In genomic region chr20:50613438-50614169, GRCh38 we compare ENCODE assay signal across 20 cellular contexts.
A peak's percentile ranks its signal among the peaks of the same experiment; 100 is the strongest.
DNase-seq lines count a peak whose midpoint lies in the region; ATAC-seq, FAIRE-seq and TF ChIP-seq lines count a peak whose summit lies in the region.
"Had no signal": no experiment of that assay in that cellular context is flagged by ENCODE, and none has a peak within 500 bp of the region (broad histone marks: within the 10 kb centered on the region; RNA-seq: fewer than 3 reads in every experiment).

No MANE protein-coding gene starts in this region.

- H4K20me1 ChIP-seq in osteoblast (ENCODE audit: insufficient read depth, low read length) (no peaks in the 10 kb centered on the region), MM.1S (ENCODE audit: insufficient read depth, low read length) (no peaks in the 10 kb centered on the region)

- H2AFZ ChIP-seq in osteoblast (ENCODE audit: low read length) (no peak overlapping the region), MM.1S (ENCODE audit: low read length) (no peak overlapping the region)
- H2AFZ ChIP-seq: GM23338 had no signal

- no peak overlapping the region for H3K4me3 ChIP-seq in RWPE2 (ENCODE audit: severe bottlenecking)
- no peak overlapping the region for H3K4me3 ChIP-seq in osteoblast (ENCODE audit: insufficient read depth, low read length)
- no peak overlapping the region for H3K4me3 ChIP-seq in MM.1S (ENCODE audit: low read length)
- no peak overlapping the region for H3K4me3 ChIP-seq in ovary
- H3K4me3 ChIP-seq: A549, GM23338 had no signal

- H3K4me2 ChIP-seq in osteoblast (ENCODE audit: insufficient read depth, low read length): no peak overlapping the region
- no peak overlapping the region for H3K4me2 ChIP-seq in MM.1S (ENCODE audit: low read depth, low read length)
- H3K4me2 ChIP-seq: A549, GM23338 had no signal

- intact Hi-C loops in ovary (cut with DNase I): no loop called here

- H3K9me3 ChIP-seq in RWPE2 (ENCODE audit: severe bottlenecking): no peaks in the 10 kb centered on the region
- H3K9me3 ChIP-seq in osteoblast (ENCODE audit: low read depth, low read length): no peaks in the 10 kb centered on the region
- no peaks in the 10 kb centered on the region for H3K9me3 ChIP-seq in MM.1S (replicated peaks; ENCODE audit: insufficient read depth, low read length)
- no peaks in the 10 kb centered on the region for H3K9me3 ChIP-seq in ovary
- H3K9me3 ChIP-seq: A549, BE2C had no signal

- H3K36me3 ChIP-seq in RWPE2 (ENCODE audit: low read depth): no peaks in the 10 kb centered on the region
- H3K36me3 ChIP-seq in osteoblast (ENCODE audit: insufficient read depth, low read length): no peaks in the 10 kb centered on the region
- H3K36me3 ChIP-seq in MM.1S (replicated peaks; ENCODE audit: insufficient read depth, low read length): no peaks in the 10 kb centered on the region
- H3K36me3 ChIP-seq in ovary: no peaks in the 10 kb centered on the region
- H3K36me3 ChIP-seq: BE2C had no signal

- peak; percentile 28 for FAIRE-seq in HTR-8/SVneo (lab: Jason Lieb, UNC)
- FAIRE-seq: A549, D721Med, GM12892 had no signal

- no peak overlapping the region for H3K9ac ChIP-seq in MM.1S (ENCODE audit: low read length)

- WGBS in ovary, 3 donors: 91 to 94% (median 93%) methylated on average over 15 of the region's 15 CpGs

- H3K27ac ChIP-seq in RWPE2 (ENCODE audit: poor library complexity, severe bottlenecking) (no peak overlapping the region), osteoblast (ENCODE audit: low read depth, low read length) (no peak overlapping the region), MM.1S (ENCODE audit: low read length) (no peak overlapping the region), ovary (no peak overlapping the region)
- H3K27ac ChIP-seq: A549, C4-2B had no signal

- H3K27me3 ChIP-seq in RWPE2 (ENCODE audit: insufficient read depth, poor library complexity, severe bottlenecking) (no peaks in the 10 kb centered on the region), osteoblast (ENCODE audit: insufficient read depth, low read length) (no peaks in the 10 kb centered on the region), MM.1S (replicated peaks; ENCODE audit: insufficient read depth, low read length) (no peaks in the 10 kb centered on the region), ovary (no peaks in the 10 kb centered on the region)
- H3K27me3 ChIP-seq: BE2C had no signal

- TF ChIP-seq POLR2A in ovary (IDR thresholded peaks at IDR 0.05): no peak

- no peaks in the 10 kb centered on the region for H3K4me1 ChIP-seq in RWPE2 (ENCODE audit: insufficient read depth, poor library complexity, severe bottlenecking)
- H3K4me1 ChIP-seq in osteoblast (ENCODE audit: insufficient read depth, low read length): peaks cover 3% of the 10 kb centered on the region
- H3K4me1 ChIP-seq in MM.1S (ENCODE audit: low read length): no peaks in the 10 kb centered on the region
- H3K4me1 ChIP-seq in ovary (ENCODE audit: insufficient read depth): peaks cover 2% of the 10 kb centered on the region
- H3K4me1 ChIP-seq: BE2C had no signal

- H3K79me2 ChIP-seq in osteoblast (ENCODE audit: insufficient read depth, low read length): no peaks in the 10 kb centered on the region
- H3K79me2 ChIP-seq in MM.1S (ENCODE audit: low read length): no peaks in the 10 kb centered on the region

- H3F3A ChIP-seq in MM.1S (ENCODE audit: insufficient read depth, low read length): no peaks in the 10 kb centered on the region

- no peaks in the 10 kb centered on the region for H3K9me2 ChIP-seq in MM.1S (replicated peaks; ENCODE audit: insufficient read depth, low read length)

- no peak for DNase-seq in HTR-8/SVneo (ENCODE audit: insufficient read length, low spot score)
- peak; percentile 74 for DNase-seq in RWPE2 (ENCODE audit: low spot score)
- DNase-seq in cerebellum (ENCODE audit: low spot score): peak; percentile 58
- peak; percentile 44 for DNase-seq in osteoblast (ENCODE audit: insufficient read length, low spot score, missing footprints)
- DNase-seq in MM.1S: no peak
- no peak for DNase-seq in NCI-H226
- no peak for DNase-seq in ovary
- DNase-seq: BE2C; CD4-positive, alpha-beta memory T cell; COR-L47; DMS153; DMS79 treated with DMSO at 0.1 percent for 48 hours; EL; GDM1; H9 had no signal

- no peak for TF ChIP-seq CTCF in RWPE2 (IDR thresholded peaks at IDR 0.05; ENCODE audit: poor library complexity, severe bottlenecking)
- no peak for TF ChIP-seq CTCF in osteoblast (IDR thresholded peaks at IDR 0.05; ENCODE audit: extremely low read depth, low read depth, low read length)
- no peak for TF ChIP-seq CTCF in MM.1S (IDR thresholded peaks at IDR 0.05; ENCODE audit: low read length)
- no peak for TF ChIP-seq CTCF in ovary (IDR thresholded peaks at IDR 0.05)

- no peak for TF ChIP-seq EP300 in ovary (IDR thresholded peaks at IDR 0.05)

- no peak for ATAC-seq in RWPE2 (ENCODE audit: low read depth)
- ATAC-seq: A549, GM23338 had no signal

Comparison
In these comparisons a context has a peak if more than half of its experiments do, and no peak if none do; other contexts are left out.
1. DNase-seq: peak in RWPE2 (single experiment), cerebellum (single experiment) and osteoblast (single experiment); none in HTR-8/SVneo (single experiment), MM.1S (single experiment), NCI-H226 (single experiment) and ovary (0 of 5).